8 cellular contexts compared by ENCODE assay signal in the genomic region with DNA sequence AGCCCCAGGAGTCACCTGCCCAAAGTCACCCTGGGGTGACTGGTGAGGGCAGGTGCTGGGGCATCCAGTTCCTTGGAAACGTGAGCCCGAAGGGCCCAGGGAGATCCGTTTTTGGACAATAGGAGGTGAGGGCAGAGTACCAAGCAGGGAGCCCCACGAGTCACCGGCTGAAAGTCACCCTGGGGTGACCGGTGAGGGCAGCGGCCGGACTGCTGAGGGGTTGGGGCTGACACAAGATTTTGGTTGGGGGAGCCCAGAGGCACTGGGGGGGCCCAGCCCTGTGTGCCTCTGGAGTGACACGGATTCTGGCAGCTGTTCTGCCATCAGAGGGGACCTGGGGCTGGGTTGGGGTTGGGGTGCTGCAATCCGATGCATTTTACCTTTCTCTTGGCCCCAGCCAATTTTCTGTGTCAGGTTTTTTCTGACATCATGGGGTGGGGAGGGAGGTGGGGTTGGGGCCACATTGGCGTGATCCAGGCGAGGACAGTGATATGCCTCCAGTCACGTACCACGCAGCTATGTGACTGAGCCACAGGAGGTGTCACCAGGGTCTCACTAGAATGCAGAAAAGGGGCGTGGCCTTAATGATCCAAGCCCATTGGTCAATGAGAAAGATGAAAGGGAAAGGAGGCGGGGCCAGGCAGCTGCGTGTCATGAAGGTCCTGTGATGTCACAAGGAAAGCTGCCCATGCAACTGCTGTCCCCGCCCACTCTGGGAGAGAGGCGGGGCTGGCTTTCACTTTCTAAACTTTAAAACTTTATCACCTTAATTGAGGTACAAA. TPM values are rescaled to one million over a fixed set of nuclear protein-coding genes. Genes with fewer than 3 reads are reported as not detected.
DNase-seq lines count a peak whose midpoint lies in the region; ATAC-seq and TF ChIP-seq lines count a peak whose summit lies in the region.
"Not testable (repeated sequence)": the region's sequence is repeated elsewhere in the genome, so short reads cannot be mapped to it uniquely, and the experiment has no call there.

No MANE protein-coding gene starts in this region.

- TF ChIP-seq CTCF in MCF 10A (IDR thresholded peaks at IDR 0.05; ENCODE audit: unreplicated experiment); mucosa of descending colon (IDR thresholded peaks at IDR 0.05): not testable (repeated sequence)

- not testable (repeated sequence) for H3K4me1 ChIP-seq in mucosa of descending colon (ENCODE audit: low read depth)

- not testable (repeated sequence) for H3K9me3 Mint-ChIP-seq in T-cell; activated CD8-positive, alpha-beta memory T cell treated with anti-CD3 and anti-CD28 coated beads, Interleukin-2, amount 10 ng/mL, durations not matched to agents 7 days and 5 days (ENCODE audit: low read depth); MCF 10A (ENCODE audit: unreplicated experiment)

- not testable (repeated sequence) for H3K4me3 Mint-ChIP-seq in T-cell; activated CD8-positive, alpha-beta memory T cell treated with anti-CD3 and anti-CD28 coated beads, Interleukin-2, amount 10 ng/mL, durations not matched to agents 7 days and 5 days; MCF 10A (ENCODE audit: unreplicated experiment)

- CTCF ChIA-PET in T-cell (lab: Charles Lee); activated CD8-positive, alpha-beta memory T cell treated with anti-CD3 and anti-CD28 coated beads, Interleukin-2, amount 10 ng/mL, durations not matched to agents 7 days and 5 days (lab: Charles Lee); MCF 10A (lab: Yijun Ruan, JAX): not testable (repeated sequence)

- H3K4me1 Mint-ChIP-seq in T-cell: peaks cover 3 to 12% (median 12%) of the 10 kb centered on the region in 3 donors
- H3K4me1 Mint-ChIP-seq in activated CD8-positive, alpha-beta memory T cell treated with anti-CD3 and anti-CD28 coated beads, Interleukin-2, amount 10 ng/mL, durations not matched to agents 7 days and 5 days: peaks cover 25% of the 10 kb centered on the region
- not testable (repeated sequence) for H3K4me1 Mint-ChIP-seq in MCF 10A (ENCODE audit: insufficient read depth, unreplicated experiment)

- intact Hi-C loops in MCF 10A (cut with micrococcal nuclease); mucosa of descending colon (cut with DNase I, micrococcal nuclease): not testable (repeated sequence)

- POLR2A ChIA-PET in T-cell (lab: Charles Lee); MCF 10A (lab: Yijun Ruan, JAX): not testable (repeated sequence)

- peak; percentile 21 for DNase-seq in CD1c-positive myeloid dendritic cell (ENCODE audit: extremely low spot score)
- DNase-seq in NCI-H1048 (lab: John Stamatoyannopoulos, UW): peak; percentile 47
- peak in 25 of 34 experiments; percentile 7 to 51 (median 30) for DNase-seq in T-cell
- DNase-seq in activated CD8-positive, alpha-beta memory T cell treated with anti-CD3 and anti-CD28 coated beads, Interleukin-2, amount 10 ng/mL, durations not matched to agents 7 days and 5 days: peak; percentile 69
- DNase-seq in MCF 10A (ENCODE audit: unreplicated experiment): peak; percentile 17
- peak; percentile 39 to 60 (median 46) for DNase-seq in mucosa of descending colon
- DNase-seq in stimulated activated CD8-positive, alpha-beta memory T cell treated with anti-CD3 and anti-CD28 coated beads, Interleukin-4, amount 100 ng/mL, for 4 hours (ENCODE audit: low read depth in 2 of 2, low spot score in 1 of 2): peak; percentile 31 to 36

- peak; percentile 42 for ATAC-seq in GM21529 (IDR thresholded peaks at IDR 0.05; ENCODE audit: unreplicated experiment)
- ATAC-seq in T-cell (replicated peaks in 1 of 4): peak in 2 of 4 experiments; percentile 20 to 63
- peak; percentile 27 for ATAC-seq in activated CD8-positive, alpha-beta memory T cell treated with anti-CD3 and anti-CD28 coated beads, Interleukin-2, amount 10 ng/mL, durations not matched to agents 7 days and 5 days
- ATAC-seq in mucosa of descending colon: peak; percentile 76

- not testable (repeated sequence) for BruUV-seq in MCF 10A (replicated peaks; lab: Mats Ljungman, UMichigan)

- not testable (repeated sequence) for H3K27ac Mint-ChIP-seq in T-cell; activated CD8-positive, alpha-beta memory T cell treated with anti-CD3 and anti-CD28 coated beads, Interleukin-2, amount 10 ng/mL, durations not matched to agents 7 days and 5 days; MCF 10A (ENCODE audit: low read depth, unreplicated experiment)

- not testable (repeated sequence) for H3K27me3 Mint-ChIP-seq in T-cell; MCF 10A (ENCODE audit: insufficient read depth, unreplicated experiment)
- peaks cover 24% of the 10 kb centered on the region for H3K27me3 Mint-ChIP-seq in activated CD8-positive, alpha-beta memory T cell treated with anti-CD3 and anti-CD28 coated beads, Interleukin-2, amount 10 ng/mL, durations not matched to agents 7 days and 5 days

- H3K36me3 Mint-ChIP-seq in T-cell; activated CD8-positive, alpha-beta memory T cell treated with anti-CD3 and anti-CD28 coated beads, Interleukin-2, amount 10 ng/mL, durations not matched to agents 7 days and 5 days; MCF 10A (ENCODE audit: insufficient read depth, unreplicated experiment): not testable (repeated sequence)

- H3K36me3 ChIP-seq in mucosa of descending colon (ENCODE audit: low read depth): not testable (repeated sequence)

- H3K4me3 ChIP-seq in mucosa of descending colon: not testable (repeated sequence)

- not testable (repeated sequence) for H3K9me3 ChIP-seq in mucosa of descending colon

RNA-seq across cellular contexts. Expression of a gene that starts 10.7 kb away (rescaled TPM):
- total RNA-seq in T-cell (10 to 100 TPM in 4 of 5 donors, 1 to 10 TPM in 1; 9.0 to 21.1 (median 17.3) TPM), MCF 10A (2022) (18.6 and 18.8 TPM in 2 replicates), mucosa of descending colon (10 to 100 TPM; 11.8 to 18.2 (median 17.4) TPM)
- 10 to 100 TPM; 20.5 to 26.7 TPM for total RNA-seq in activated CD8-positive, alpha-beta memory T cell treated with anti-CD3 and anti-CD28 coated beads, Interleukin-2, amount 10 ng/mL, durations not matched to agents 7 days and 5 days

Comparison
In these comparisons a context has a peak if more than half of its experiments do, and no peak if none do; other contexts are left out.
1. DNase-seq: peak in every context shown above with its lines; median percentile 69 in activated CD8-positive, alpha-beta memory T cell treated with anti-CD3 and anti-CD28 coated beads, Interleukin-2, amount 10 ng/mL, durations not matched to agents 7 days and 5 days; 47 in NCI-H1048; 46 in mucosa of descending colon; 34 in stimulated activated CD8-positive, alpha-beta memory T cell treated with anti-CD3 and anti-CD28 coated beads, Interleukin-4, amount 100 ng/mL, for 4 hours; 30 in T-cell; 21 in CD1c-positive myeloid dendritic cell; 17 in MCF 10A.